In genomic region chr12:65740873-65741600, GRCh38 we compare ENCODE assay signal across 8 cellular contexts.
DNase-seq lines count a peak whose midpoint lies in the region; ATAC-seq and TF ChIP-seq lines count a peak whose summit lies in the region.

No MANE protein-coding gene starts in this region.

- peaks cover 19% of the 10 kb centered on the region for H3K4me1 Mint-ChIP-seq in activated naive CD4-positive, alpha-beta T cell treated with anti-CD3 and anti-CD28 coated beads, Interleukin-2, amount 50 U/mL, for 24 hours

- H3K27ac ChIP-seq in Peyer's patch, result no peak overlapping the region
- H3K27ac ChIP-seq in osteoblast (ENCODE audit: low read depth, low read length), result peak overlapping the region; percentile 90
- peak overlapping the region; percentile 53 for H3K27ac ChIP-seq in thymus (ENCODE audit: low read depth)

- H3K36me3 Mint-ChIP-seq in activated naive CD4-positive, alpha-beta T cell treated with anti-CD3 and anti-CD28 coated beads, Interleukin-2, amount 50 U/mL, for 24 hours, result no peaks in the 10 kb centered on the region

- H3K27me3 ChIP-seq in Peyer's patch (peaks cover 0 to 5% of the 10 kb centered on the region in 2 donors), osteoblast (ENCODE audit: insufficient read depth, low read length) (no peaks in the 10 kb centered on the region), thymus (ENCODE audit: control insufficient read depth, insufficient read depth) (peaks cover 13% of the 10 kb centered on the region)

- DNase-seq in ELF-1 (ENCODE audit: low read depth, low spot score) (peak; percentile 91), Peyer's patch (peak in 2 of 3 donors; percentile 81 to 84), glomerular visceral epithelial cell (ENCODE audit: extremely low spot score) (peak; percentile 90), osteoblast (ENCODE audit: insufficient read length, low spot score, missing footprints) (peak; percentile 99), NCI-H2196 (lab: John Stamatoyannopoulos, UW; ENCODE audit: unreplicated experiment) (no peak)

- peak overlapping the region; percentile 79 for H3K4me3 Mint-ChIP-seq in activated naive CD4-positive, alpha-beta T cell treated with anti-CD3 and anti-CD28 coated beads, Interleukin-2, amount 50 U/mL, for 24 hours

- peak overlapping the region; percentile 86 for H3K4me2 ChIP-seq in osteoblast (ENCODE audit: insufficient read depth, low read length)

- peak overlapping the region; percentile 24 to 62 (median 42) for H3K4me3 ChIP-seq in Peyer's patch
- H3K4me3 ChIP-seq in osteoblast (ENCODE audit: insufficient read depth, low read length), result peak overlapping the region; percentile 86
- H3K4me3 ChIP-seq in thymus (ENCODE audit: low read length), result peak overlapping the region; percentile 71

- H3K27ac Mint-ChIP-seq in activated naive CD4-positive, alpha-beta T cell treated with anti-CD3 and anti-CD28 coated beads, Interleukin-2, amount 50 U/mL, for 24 hours, result no peak overlapping the region

- no peaks in the 10 kb centered on the region for H3K9me3 ChIP-seq in Peyer's patch
- H3K9me3 ChIP-seq in osteoblast (ENCODE audit: low read depth, low read length), result no peaks in the 10 kb centered on the region
- H3K9me3 ChIP-seq in thymus (ENCODE audit: control insufficient read depth), result no peaks in the 10 kb centered on the region

- TF ChIP-seq CTCF in Peyer's patch (IDR thresholded peaks at IDR 0.05) (no peak), osteoblast (IDR thresholded peaks at IDR 0.05; ENCODE audit: extremely low read depth, low read depth, low read length) (no peak)

- no peaks in the 10 kb centered on the region for H3K79me2 ChIP-seq in osteoblast (ENCODE audit: insufficient read depth, low read length)

- H3K9me3 Mint-ChIP-seq in activated naive CD4-positive, alpha-beta T cell treated with anti-CD3 and anti-CD28 coated beads, Interleukin-2, amount 50 U/mL, for 24 hours, result no peaks in the 10 kb centered on the region

- peaks cover 7% of the 10 kb centered on the region for H3K27me3 Mint-ChIP-seq in activated naive CD4-positive, alpha-beta T cell treated with anti-CD3 and anti-CD28 coated beads, Interleukin-2, amount 50 U/mL, for 24 hours

- no peaks in the 10 kb centered on the region for H4K20me1 ChIP-seq in osteoblast (ENCODE audit: insufficient read depth, low read length)

- H3K36me3 ChIP-seq in Peyer's patch, result no peaks in the 10 kb centered on the region
- no peaks in the 10 kb centered on the region for H3K36me3 ChIP-seq in osteoblast (ENCODE audit: insufficient read depth, low read length)
- no peaks in the 10 kb centered on the region for H3K36me3 ChIP-seq in thymus (ENCODE audit: control insufficient read depth, insufficient read depth)

- peak; percentile 80 for ATAC-seq in HG02798 (IDR thresholded peaks at IDR 0.05; ENCODE audit: poor library complexity, unreplicated experiment)

- no peak for TF ChIP-seq POLR2A in Peyer's patch (IDR thresholded peaks at IDR 0.05)

- peaks cover 0 to 12% (median 0%) of the 10 kb centered on the region in 4 donors for H3K4me1 ChIP-seq in Peyer's patch
- H3K4me1 ChIP-seq in osteoblast (ENCODE audit: insufficient read depth, low read length), result peaks cover 13% of the 10 kb centered on the region
- H3K4me1 ChIP-seq in thymus (ENCODE audit: control insufficient read depth, insufficient read depth, low read length), result peaks cover 10% of the 10 kb centered on the region

- WGBS in thymus, result 3% methylated on average over 39 of the region's 42 CpGs

- H2AFZ ChIP-seq in osteoblast (ENCODE audit: low read length), result peak overlapping the region; percentile 88

Comparison
In these comparisons a context has a peak if more than half of its experiments do, and no peak if none do; other contexts are left out.
1. H3K27ac ChIP-seq: peak in osteoblast (single experiment) and thymus (single experiment); none in Peyer's patch (0 of 4).
2. Peak in every context shown above with its lines, with median percentiles within 50 percentile points of each other: H3K4me3 ChIP-seq.